Comparison of ENCODE assay signal across 10 cellular contexts in the genomic region with DNA sequence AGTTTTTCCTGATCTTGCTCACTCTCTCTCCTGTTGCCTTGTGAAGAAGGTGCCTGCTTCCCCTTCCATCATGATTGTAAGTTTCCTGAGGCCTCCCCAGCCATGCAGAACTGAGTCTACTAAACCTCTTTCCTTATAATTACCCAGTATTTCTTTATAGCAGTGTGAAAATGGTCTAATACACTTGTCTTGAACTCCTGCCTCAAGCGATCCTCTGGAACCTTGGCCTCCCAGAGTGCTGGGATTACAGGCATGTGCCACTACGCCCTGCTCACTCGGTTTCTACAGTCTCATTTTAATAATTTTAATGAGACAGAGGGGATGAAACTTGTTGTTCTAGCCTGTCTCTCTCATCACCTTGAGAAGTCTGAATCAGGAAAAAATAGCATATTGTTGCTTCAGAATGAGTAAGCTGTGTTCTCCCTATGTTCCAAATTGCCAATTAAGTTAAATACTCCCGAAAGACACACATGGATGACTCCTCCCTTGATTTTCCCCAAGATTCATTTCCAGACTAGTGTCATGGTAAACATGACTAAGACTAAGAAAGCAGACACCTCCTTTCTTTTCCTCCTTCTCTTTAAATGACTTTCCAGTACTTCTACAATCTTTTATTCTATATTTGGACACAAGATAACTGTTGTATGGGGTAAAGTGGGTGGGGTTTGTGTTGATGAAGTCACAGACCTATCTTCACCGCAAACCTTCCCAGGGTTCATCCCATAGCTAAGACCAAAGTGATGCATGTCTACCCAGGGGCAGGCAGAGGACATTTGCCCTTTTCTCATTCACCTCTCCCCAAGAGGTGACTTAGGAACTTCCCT. TPM values are rescaled to one million over a fixed set of nuclear protein-coding genes. Genes with fewer than 3 reads are reported as not detected.
A peak's percentile ranks its signal among the peaks of the same experiment; 100 is the strongest.
DNase-seq lines count a peak whose midpoint lies in the region; ATAC-seq and TF ChIP-seq lines count a peak whose summit lies in the region.
"Had no signal": no experiment of that assay in that cellular context is flagged by ENCODE, and none has a peak within 500 bp of the region (broad histone marks: within the 10 kb centered on the region; RNA-seq: fewer than 3 reads in every experiment).

No MANE protein-coding gene starts in this region.

- peaks cover 35% of the 10 kb centered on the region for H3K4me1 ChIP-seq in CD8-positive, alpha-beta memory T cell (ENCODE audit: insufficient read depth, low read length)

- peaks cover 23 to 43% (median 41%) of the 10 kb centered on the region in 3 donors for H3K4me1 Mint-ChIP-seq in CD8-positive, alpha-beta memory T cell

- no peaks in the 10 kb centered on the region for H3K36me3 Mint-ChIP-seq in CD8-positive, alpha-beta memory T cell

- POLR2A ChIA-PET in CD8-positive, alpha-beta memory T cell (lab: Charles Lee) = no interaction called here

- CTCF ChIA-PET in CD8-positive, alpha-beta memory T cell (lab: Charles Lee) = interaction anchor here (0.8 to 1.9 kb wide), 3 partner anchors 10 to 44 kb away, joined by 4 to 5 read pairs (median 4); a partner anchor contains a TSS

- DNase-seq in GM10266 (ENCODE audit: extremely low spot score) (peak; percentile 40), epithelial cell of esophagus (ENCODE audit: low read depth) (peak; percentile 92), NCI-H748 (lab: John Stamatoyannopoulos, UW; ENCODE audit: unreplicated experiment) (no peak), MG63 (no peak), NCI-H1105 treated with DMSO at 0.1 percent for 48 hours (lab: John Stamatoyannopoulos, UW) (no peak)
- DNase-seq in CD8-positive, alpha-beta memory T cell = no peak
- DNase-seq: caudate nucleus, T-helper 9 cell had no signal

- H3K27me3 ChIP-seq in MG63 = no peaks in the 10 kb centered on the region
- no peaks in the 10 kb centered on the region for H3K27me3 ChIP-seq in CD8-positive, alpha-beta memory T cell (ENCODE audit: insufficient read depth, low read length, poor library complexity, severe bottlenecking)

- no peak for TF ChIP-seq CTCF in GM10266 (IDR thresholded peaks at IDR 0.05; ENCODE audit: control insufficient read depth, insufficient read depth, low read depth, missing control alignments)
- no peak for TF ChIP-seq CTCF in epithelial cell of esophagus (IDR thresholded peaks at IDR 0.05; ENCODE audit: insufficient read depth, low read depth, low read length, missing control alignments)

- peak overlapping the region in 2 of 8 donors; percentile 10 to 43 for H3K27ac Mint-ChIP-seq in CD8-positive, alpha-beta memory T cell

- no peaks in the 10 kb centered on the region for H3K9me3 Mint-ChIP-seq in CD8-positive, alpha-beta memory T cell

- peak; percentile 78 for ATAC-seq in GM19395 (IDR thresholded peaks at IDR 0.05; ENCODE audit: unreplicated experiment)
- peak; percentile 52 for ATAC-seq in HG03520 (IDR thresholded peaks at IDR 0.05; ENCODE audit: unreplicated experiment)

- H3K27me3 Mint-ChIP-seq in CD8-positive, alpha-beta memory T cell = peaks cover 0 to 1% of the 10 kb centered on the region in 2 donors

- H3K9me3 ChIP-seq in MG63 = no peaks in the 10 kb centered on the region
- H3K9me3 ChIP-seq in CD8-positive, alpha-beta memory T cell (ENCODE audit: low read length) = no peaks in the 10 kb centered on the region

- H3K36me3 ChIP-seq in MG63 = no peaks in the 10 kb centered on the region
- H3K36me3 ChIP-seq in CD8-positive, alpha-beta memory T cell (ENCODE audit: insufficient read depth, low read length) = no peaks in the 10 kb centered on the region

- H3K4me3 ChIP-seq in epithelial cell of esophagus (ENCODE audit: low read length) = no peak overlapping the region
- H3K4me3 ChIP-seq in MG63 = no peak overlapping the region
- no peak overlapping the region for H3K4me3 ChIP-seq in CD8-positive, alpha-beta memory T cell (ENCODE audit: low read length)

- H3K4me3 Mint-ChIP-seq in CD8-positive, alpha-beta memory T cell = no peak overlapping the region

- H3K27ac ChIP-seq in CD8-positive, alpha-beta memory T cell (ENCODE audit: low read depth, low read length) = no peak overlapping the region

RNA-seq across cellular contexts. Expression of a gene that starts 7.8 kb away (rescaled TPM):
- not detected in 2 replicates for total RNA-seq in MG63 (2014; rRNA removed; shearing (Covaris generic); ENCODE audit: low replicate concordance)
- 10 to 100 TPM; 25.3 to 25.7 TPM for total RNA-seq in CD8-positive, alpha-beta memory T cell
- 10.2 TPM for polyA plus RNA-seq in CD8-positive, alpha-beta memory T cell

RNA-seq across cellular contexts. Expression of a gene that starts 15.4 kb away (rescaled TPM):
- total RNA-seq in MG63 (2014; rRNA removed; shearing (Covaris generic); ENCODE audit: low replicate concordance) = 0.63 and 0.74 TPM in 2 replicates
- under 1 TPM; 0.82 to 0.83 TPM for total RNA-seq in CD8-positive, alpha-beta memory T cell
- polyA plus RNA-seq in CD8-positive, alpha-beta memory T cell = not detected

RNA-seq across cellular contexts. Expression of a gene that starts 23.6 kb away (rescaled TPM):
- not detected in 2 replicates for total RNA-seq in MG63 (2014; rRNA removed; shearing (Covaris generic); ENCODE audit: low replicate concordance)
- total RNA-seq in CD8-positive, alpha-beta memory T cell = under 1 TPM; 0.11 to 0.28 TPM
- polyA plus RNA-seq in CD8-positive, alpha-beta memory T cell = 1.1 TPM

RNA-seq across cellular contexts. Expression of a gene that starts 35.4 kb away (rescaled TPM):
- 45.6 and 54.5 TPM in 2 replicates for total RNA-seq in MG63 (2014; rRNA removed; shearing (Covaris generic); ENCODE audit: low replicate concordance)
- total RNA-seq in CD8-positive, alpha-beta memory T cell = 100 to 1,000 TPM; 107 to 109 TPM
- 116 TPM for polyA plus RNA-seq in CD8-positive, alpha-beta memory T cell

RNA-seq across cellular contexts. Expression of a gene that starts 43.3 kb away (rescaled TPM):
- 1.2 and 9.7 TPM in 2 replicates for total RNA-seq in MG63 (2014; rRNA removed; shearing (Covaris generic); ENCODE audit: low replicate concordance)
- 1 to 10 TPM; 3.6 to 3.9 TPM for total RNA-seq in CD8-positive, alpha-beta memory T cell
- polyA plus RNA-seq in CD8-positive, alpha-beta memory T cell = 4.2 TPM

Comparison
In these comparisons a context has a peak if more than half of its experiments do, and no peak if none do; other contexts are left out.
1. DNase-seq: peak in GM10266 (single experiment) and epithelial cell of esophagus (single experiment); none in NCI-H748 (single experiment), MG63 (single experiment), CD8-positive, alpha-beta memory T cell (0 of 5) and NCI-H1105 treated with DMSO at 0.1 percent for 48 hours (single experiment).
2. RNA of a gene that starts 7.8 kb away (total RNA-seq): 25.3 to 25.7 TPM in CD8-positive, alpha-beta memory T cell; not detected in MG63; every median in the first group is over 10 times any median in the second.